In genomic region chr19:35000647-35001501, GRCh38 we compare ENCODE assay signal across 1 cellular context.
TF ChIP-seq lines count a peak whose summit lies in the region.

No MANE protein-coding gene starts in this region.

TF ChIP-seq in K562, 482 proteins besides CTCF, POLR2A, EP300 and RAD21 (continues in another document):
- TF ChIP-seq, protein P1, sequence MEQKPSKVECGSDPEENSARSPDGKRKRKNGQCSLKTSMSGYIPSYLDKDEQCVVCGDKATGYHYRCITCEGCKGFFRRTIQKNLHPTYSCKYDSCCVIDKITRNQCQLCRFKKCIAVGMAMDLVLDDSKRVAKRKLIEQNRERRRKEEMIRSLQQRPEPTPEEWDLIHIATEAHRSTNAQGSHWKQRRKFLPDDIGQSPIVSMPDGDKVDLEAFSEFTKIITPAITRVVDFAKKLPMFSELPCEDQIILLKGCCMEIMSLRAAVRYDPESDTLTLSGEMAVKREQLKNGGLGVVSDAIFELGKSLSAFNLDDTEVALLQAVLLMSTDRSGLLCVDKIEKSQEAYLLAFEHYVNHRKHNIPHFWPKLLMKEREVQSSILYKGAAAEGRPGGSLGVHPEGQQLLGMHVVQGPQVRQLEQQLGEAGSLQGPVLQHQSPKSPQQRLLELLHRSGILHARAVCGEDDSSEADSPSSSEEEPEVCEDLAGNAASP (IDR thresholded peaks at IDR 0.05), result no peak
- peak; percentile 39 for TF ChIP-seq RBBP5 (IDR thresholded peaks at IDR 0.05; ENCODE audit: borderline replicate concordance, insufficient read depth, low read length, poor library complexity, severe bottlenecking)
- TF ChIP-seq RBM25 (IDR thresholded peaks at IDR 0.05; ENCODE audit: low read depth, low read length, severe bottlenecking), result no peak
- TF ChIP-seq, protein P2, sequence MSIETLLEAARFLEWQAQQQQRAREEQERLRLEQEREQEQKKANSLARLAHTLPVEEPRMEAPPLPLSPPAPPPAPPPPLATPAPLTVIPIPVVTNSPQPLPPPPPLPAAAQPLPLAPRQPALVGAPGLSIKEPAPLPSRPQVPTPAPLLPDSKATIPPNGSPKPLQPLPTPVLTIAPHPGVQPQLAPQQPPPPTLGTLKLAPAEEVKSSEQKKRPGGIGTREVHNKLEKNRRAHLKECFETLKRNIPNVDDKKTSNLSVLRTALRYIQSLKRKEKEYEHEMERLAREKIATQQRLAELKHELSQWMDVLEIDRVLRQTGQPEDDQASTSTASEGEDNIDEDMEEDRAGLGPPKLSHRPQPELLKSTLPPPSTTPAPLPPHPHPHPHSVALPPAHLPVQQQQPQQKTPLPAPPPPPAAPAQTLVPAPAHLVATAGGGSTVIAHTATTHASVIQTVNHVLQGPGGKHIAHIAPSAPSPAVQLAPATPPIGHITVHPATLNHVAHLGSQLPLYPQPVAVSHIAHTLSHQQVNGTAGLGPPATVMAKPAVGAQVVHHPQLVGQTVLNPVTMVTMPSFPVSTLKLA (conservative IDR thresholded peaks at IDR 0.05), result peak; percentile 56 to 63
- TF ChIP-seq TRIM28 (IDR thresholded peaks at IDR 0.05), result no peak
- peak; percentile 50 for TF ChIP-seq CHD1 (IDR thresholded peaks at IDR 0.05; ENCODE audit: low read length)
- TF ChIP-seq NKRF (IDR thresholded peaks at IDR 0.05; ENCODE audit: borderline replicate concordance), result peak; percentile 60; the same call in 1 of the 2 replicates
- peak; percentile 57; the same call in 1 of the 2 replicates for TF ChIP-seq ZBTB40 (IDR thresholded peaks at IDR 0.05)
- TF ChIP-seq ZBTB40 (CRISPR knock-in tag; IDR thresholded peaks at IDR 0.05), result no peak
- 0 out of 2 replicates have a peak, but pooled peaks have one; percentile 27 for TF ChIP-seq ETV1 (tag; conservative IDR thresholded peaks at IDR 0.05; ENCODE audit: low read depth)
- no peak for TF ChIP-seq MCM2 (IDR thresholded peaks at IDR 0.05; ENCODE audit: low read depth)
- TF ChIP-seq GABPB2 (CRISPR knock-in tag; conservative IDR thresholded peaks at IDR 0.05), result no peak
- peak; percentile 57 for TF ChIP-seq ZBTB7A (IDR thresholded peaks at IDR 0.05; ENCODE audit: borderline replicate concordance, control insufficient read depth, low read depth, low read length)
- no peak for TF ChIP-seq MED1 (CRISPR knock-in tag; IDR thresholded peaks at IDR 0.05; ENCODE audit: borderline replicate concordance)
- peak in 1 of 2 experiments; percentile 61; a peak in 1 of 4 replicates for TF ChIP-seq HDAC1 (IDR thresholded peaks at IDR 0.05)
- 0 out of 2 replicates have a peak, but pooled peaks have one; percentile 20 for TF ChIP-seq MXI1 (IDR thresholded peaks at IDR 0.05; ENCODE audit: low read depth, low read length)
- 0 out of 2 replicates have a peak, but pooled peaks have one; percentile 41 for TF ChIP-seq ZNF395 (CRISPR knock-in tag; IDR thresholded peaks at IDR 0.05)
- peak in 1 of 2 experiments; percentile 20; a peak in 1 of 4 replicates for TF ChIP-seq SIN3A (IDR thresholded peaks at IDR 0.05; ENCODE audit: borderline replicate concordance in 2 of 2, control insufficient read depth in 1 of 2, low read depth in 2 of 2, low read length in 2 of 2)
- peak; percentile 83 for TF ChIP-seq MYC (IDR thresholded peaks at IDR 0.05; ENCODE audit: low read depth, low read length)
- peak; percentile 37; the same call in 1 of the 2 replicates for TF ChIP-seq MYC (CRISPR knock-in tag; IDR thresholded peaks at IDR 0.05; ENCODE audit: borderline replicate concordance, low read depth)
- peak in 1 of 2 experiments; percentile 2; a peak in 1 of 4 replicates for TF ChIP-seq ZNF639 (CRISPR knock-in tag; conservative IDR thresholded peaks at IDR 0.05 in 1 of 2, IDR thresholded peaks at IDR 0.05 in 1 of 2)
- TF ChIP-seq, protein P3, sequence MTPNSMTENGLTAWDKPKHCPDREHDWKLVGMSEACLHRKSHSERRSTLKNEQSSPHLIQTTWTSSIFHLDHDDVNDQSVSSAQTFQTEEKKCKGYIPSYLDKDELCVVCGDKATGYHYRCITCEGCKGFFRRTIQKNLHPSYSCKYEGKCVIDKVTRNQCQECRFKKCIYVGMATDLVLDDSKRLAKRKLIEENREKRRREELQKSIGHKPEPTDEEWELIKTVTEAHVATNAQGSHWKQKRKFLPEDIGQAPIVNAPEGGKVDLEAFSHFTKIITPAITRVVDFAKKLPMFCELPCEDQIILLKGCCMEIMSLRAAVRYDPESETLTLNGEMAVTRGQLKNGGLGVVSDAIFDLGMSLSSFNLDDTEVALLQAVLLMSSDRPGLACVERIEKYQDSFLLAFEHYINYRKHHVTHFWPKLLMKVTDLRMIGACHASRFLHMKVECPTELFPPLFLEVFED (CRISPR knock-in tag; conservative IDR thresholded peaks at IDR 0.05), result no peak
- no peak for TF ChIP-seq ATF1 (CRISPR knock-in tag; IDR thresholded peaks at IDR 0.05)
- 0 out of 2 replicates have a peak, but pooled peaks have one; percentile 13 for TF ChIP-seq ATF1 (tag; IDR thresholded peaks at IDR 0.05)
- TF ChIP-seq, protein P4, sequence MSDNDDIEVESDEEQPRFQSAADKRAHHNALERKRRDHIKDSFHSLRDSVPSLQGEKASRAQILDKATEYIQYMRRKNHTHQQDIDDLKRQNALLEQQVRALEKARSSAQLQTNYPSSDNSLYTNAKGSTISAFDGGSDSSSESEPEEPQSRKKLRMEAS (CRISPR knock-in tag; IDR thresholded peaks at IDR 0.05), result peak; percentile 69
- TF ChIP-seq, protein P5, sequence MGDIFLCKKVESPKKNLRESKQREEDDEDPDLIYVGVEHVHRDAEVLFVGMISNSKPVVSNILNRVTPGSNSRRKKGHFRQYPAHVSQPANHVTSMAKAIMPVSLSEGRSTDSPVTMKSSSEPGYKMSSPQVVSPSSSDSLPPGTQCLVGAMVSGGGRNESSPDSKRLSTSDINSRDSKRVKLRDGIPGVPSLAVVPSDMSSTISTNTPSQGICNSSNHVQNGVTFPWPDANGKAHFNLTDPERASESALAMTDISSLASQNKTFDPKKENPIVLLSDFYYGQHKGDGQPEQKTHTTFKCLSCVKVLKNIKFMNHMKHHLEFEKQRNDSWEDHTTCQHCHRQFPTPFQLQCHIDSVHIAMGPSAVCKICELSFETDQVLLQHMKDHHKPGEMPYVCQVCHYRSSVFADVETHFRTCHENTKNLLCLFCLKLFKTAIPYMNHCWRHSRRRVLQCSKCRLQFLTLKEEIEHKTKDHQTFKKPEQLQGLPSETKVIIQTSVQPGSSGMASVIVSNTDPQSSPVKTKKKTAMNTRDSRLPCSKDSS (IDR thresholded peaks at IDR 0.05; ENCODE audit: low read depth, partially characterized antibody), result no peak
- no peak for TF ChIP-seq TGIF2 (CRISPR knock-in tag; IDR thresholded peaks at IDR 0.05)
- 0 out of 2 replicates have a peak, but pooled peaks have one; percentile 24 for TF ChIP-seq GABPA (tag; conservative IDR thresholded peaks at IDR 0.05; ENCODE audit: low read depth)
- peak; percentile 47; the same call in 1 of the 2 replicates for TF ChIP-seq RBFOX2 (IDR thresholded peaks at IDR 0.05; ENCODE audit: low read depth, low read length)
- TF ChIP-seq L3MBTL2 (IDR thresholded peaks at IDR 0.05), result 0 out of 2 replicates have a peak, but pooled peaks have one; percentile 17
- peak; percentile 37 for TF ChIP-seq SAP30 (IDR thresholded peaks at IDR 0.05; ENCODE audit: borderline replicate concordance, insufficient read depth, low read depth, low read length, poor library complexity, severe bottlenecking)
- 0 out of 4 replicates have a peak, but pooled peaks of 1 of the 2 experiments have one; percentile 17 for TF ChIP-seq NRF1 (conservative IDR thresholded peaks at IDR 0.05 in 1 of 2, IDR thresholded peaks at IDR 0.05 in 1 of 2)
- TF ChIP-seq, protein P6, sequence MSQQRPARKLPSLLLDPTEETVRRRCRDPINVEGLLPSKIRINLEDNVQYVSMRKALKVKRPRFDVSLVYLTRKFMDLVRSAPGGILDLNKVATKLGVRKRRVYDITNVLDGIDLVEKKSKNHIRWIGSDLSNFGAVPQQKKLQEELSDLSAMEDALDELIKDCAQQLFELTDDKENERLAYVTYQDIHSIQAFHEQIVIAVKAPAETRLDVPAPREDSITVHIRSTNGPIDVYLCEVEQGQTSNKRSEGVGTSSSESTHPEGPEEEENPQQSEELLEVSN (IDR thresholded peaks at IDR 0.05; ENCODE audit: borderline replicate concordance in 1 of 2, extremely low read depth in 1 of 2, insufficient read depth in 1 of 2, insufficient read length in 1 of 2, low read depth in 1 of 2, low read length in 1 of 2, poor library complexity in 1 of 2, severe bottlenecking in 1 of 2), result peak in 1 of 2 experiments; percentile 54
- peak; percentile 72 for TF ChIP-seq EP400 (IDR thresholded peaks at IDR 0.05)
- TF ChIP-seq ETV5 (CRISPR knock-in tag; IDR thresholded peaks at IDR 0.05; ENCODE audit: low read depth), result peak; percentile 44; the same call in 1 of the 2 replicates
